Comparison of ENCODE assay signal across 10 cellular contexts in genomic region chr10:133325761-133326463, GRCh38. TPM values are rescaled to one million over a fixed set of nuclear protein-coding genes. Genes with fewer than 3 reads are reported as not detected.
DNase-seq lines count a peak whose midpoint lies in the region; ATAC-seq, FAIRE-seq and TF ChIP-seq lines count a peak whose summit lies in the region.
"Had no signal": no experiment of that assay in that cellular context is flagged by ENCODE, and none has a peak within 500 bp of the region (broad histone marks: within the 10 kb centered on the region; RNA-seq: fewer than 3 reads in every experiment).

No MANE protein-coding gene starts in this region.

- H3K27me3 Mint-ChIP-seq in CD4-positive, alpha-beta T cell: peaks cover 43% of the 10 kb centered on the region

- peak overlapping the region; percentile 30 for H3K4me3 Mint-ChIP-seq in CD4-positive, alpha-beta T cell

- H3K36me3 Mint-ChIP-seq in CD4-positive, alpha-beta T cell (ENCODE audit: low read depth): no peaks in the 10 kb centered on the region

- peak overlapping the region; percentile 51 for H3K4me2 ChIP-seq in fibroblast of lung (ENCODE audit: extremely low read depth, insufficient read depth, low read length)

- H2AFZ ChIP-seq in fibroblast of lung (ENCODE audit: low read length): no peak overlapping the region

- peak overlapping the region; percentile 37 for H3K9ac ChIP-seq in fibroblast of lung (ENCODE audit: insufficient read depth, low read length)

- H3K27me3 ChIP-seq in CD4-positive, alpha-beta T cell (ENCODE audit: control insufficient read depth, insufficient read depth, low read length): peaks cover 42% of the 10 kb centered on the region
- peaks cover 42% of the 10 kb centered on the region for H3K27me3 ChIP-seq in RWPE2 (ENCODE audit: insufficient read depth, poor library complexity, severe bottlenecking)
- peaks cover 16% of the 10 kb centered on the region for H3K27me3 ChIP-seq in fibroblast of lung (ENCODE audit: control insufficient read depth, insufficient read depth, low read length)
- H3K27me3 ChIP-seq in pancreas: peaks cover 0 to 24% (median 15%) of the 10 kb centered on the region in 4 donors

- H4K20me1 ChIP-seq in fibroblast of lung (ENCODE audit: control insufficient read depth, extremely low read depth, insufficient read depth, low read length): no peaks in the 10 kb centered on the region

- no peaks in the 10 kb centered on the region for H3K79me2 ChIP-seq in fibroblast of lung (ENCODE audit: control insufficient read depth, insufficient read depth, low read length)

- no peaks in the 10 kb centered on the region for H3K9me3 ChIP-seq in CD4-positive, alpha-beta T cell (ENCODE audit: control insufficient read depth, low read length)
- H3K9me3 ChIP-seq in RWPE2 (ENCODE audit: severe bottlenecking) (no peaks in the 10 kb centered on the region), fibroblast of lung (ENCODE audit: control insufficient read depth, insufficient read depth, low read depth, low read length) (no peaks in the 10 kb centered on the region), pancreas (no peaks in the 10 kb centered on the region)

- FAIRE-seq in pancreas (lab: Jason Lieb, UNC): no peak
- FAIRE-seq: urothelium cell line had no signal

- WGBS in pancreas, 2 donors: 8 to 11% methylated on average over 48 to 66 of the region's 66 CpGs

- POLR2A ChIA-PET in CD4-positive, alpha-beta T cell (lab: Charles Lee): no interaction called here

- intact Hi-C loops in CD4-positive, alpha-beta T cell (cut with DNase I, micrococcal nuclease): loop anchor here in 1 of 2 experiments (5.0 kb wide), 2 partner anchors 66 to 111 kb away; partner anchors contain the start of gene MTG1
- intact Hi-C loops in pancreas (cut with DNase I): no loop called here

- H3K4me3 ChIP-seq in RWPE2 (ENCODE audit: severe bottlenecking) (peak overlapping the region; percentile 18), fibroblast of lung (replicated peaks in 1 of 4; ENCODE audit: control extremely low read depth in 1 of 4, insufficient read depth in 1 of 4, low read depth in 3 of 4, low read length in 4 of 4) (peak overlapping the region; percentile 4 to 50 (median 28)), pancreas (peak overlapping the region in 3 of 4 donors; percentile 5 to 44 (median 43))

- H3K4me1 Mint-ChIP-seq in CD4-positive, alpha-beta T cell (ENCODE audit: low read depth): peaks cover 12% of the 10 kb centered on the region

- no peak for ATAC-seq in CD4-positive, alpha-beta T cell (ENCODE audit: poor library complexity)
- ATAC-seq in RWPE2 (ENCODE audit: low read depth) (0 out of 3 replicates have a peak, but pooled peaks have one; percentile 19), pancreas (peak; percentile 17 to 34 (median 24)), GM18868 (IDR thresholded peaks at IDR 0.05; ENCODE audit: unreplicated experiment) (no peak), HG03045 (IDR thresholded peaks at IDR 0.05; ENCODE audit: unreplicated experiment) (no peak), HG03025 (IDR thresholded peaks at IDR 0.05; ENCODE audit: low FRiP score, unreplicated experiment) (no peak)

- CTCF ChIA-PET in CD4-positive, alpha-beta T cell (lab: Charles Lee): no interaction called here

- no peaks in the 10 kb centered on the region for H3K36me3 ChIP-seq in RWPE2 (ENCODE audit: low read depth)
- no peaks in the 10 kb centered on the region for H3K36me3 ChIP-seq in fibroblast of lung (ENCODE audit: control insufficient read depth, insufficient read depth, low read length)
- no peaks in the 10 kb centered on the region for H3K36me3 ChIP-seq in pancreas

- no peak for DNase-seq in CD4-positive, alpha-beta T cell
- DNase-seq in RWPE2 (ENCODE audit: low spot score) (peak; percentile 45), fibroblast of lung (ENCODE audit: low read depth in 2 of 2) (no peak), pancreas (peak in 3 of 6 donors; percentile 20 to 65 (median 46)), NCI-H510A (lab: John Stamatoyannopoulos, UW) (no peak)
- DNase-seq: activated gamma-delta T cell had no signal

- peak overlapping the region; percentile 67 for H3K27ac Mint-ChIP-seq in CD4-positive, alpha-beta T cell

- H3K9me3 Mint-ChIP-seq in CD4-positive, alpha-beta T cell: no peaks in the 10 kb centered on the region

- H3K4me1 ChIP-seq in RWPE2 (ENCODE audit: insufficient read depth, poor library complexity, severe bottlenecking) (no peaks in the 10 kb centered on the region), fibroblast of lung (ENCODE audit: control insufficient read depth, extremely low read depth, insufficient read depth, low read length) (peaks cover 9% of the 10 kb centered on the region), pancreas (peaks cover 0 to 8% (median 7%) of the 10 kb centered on the region in 3 donors)

- no peak overlapping the region for H3K27ac ChIP-seq in CD4-positive, alpha-beta T cell (ENCODE audit: low read depth, low read length)
- H3K27ac ChIP-seq in RWPE2 (ENCODE audit: poor library complexity, severe bottlenecking) (no peak overlapping the region), fibroblast of lung (ENCODE audit: insufficient read depth, low read length) (no peak overlapping the region), pancreas (no peak overlapping the region)

- no peak for TF ChIP-seq CTCF in CD4-positive, alpha-beta T cell (IDR thresholded peaks at IDR 0.05)
- TF ChIP-seq CTCF in RWPE2 (IDR thresholded peaks at IDR 0.05; ENCODE audit: poor library complexity, severe bottlenecking) (no peak), fibroblast of lung (conservative IDR thresholded peaks at IDR 0.05 in 1 of 2, IDR thresholded peaks at IDR 0.05 in 1 of 2; ENCODE audit: low read depth in 1 of 2, low read length in 2 of 2) (no peak), pancreas (IDR thresholded peaks at IDR 0.05) (no peak)

RNA-seq across cellular contexts. Expression of gene CALY, which starts 10.8 kb away (rescaled TPM):
- total RNA-seq in CD4-positive, alpha-beta T cell: 1 to 10 TPM; 3.8 to 3.9 TPM
- total RNA-seq in fibroblast of lung (0.26 TPM in 1 of 2 replicates, not detected in the other), pancreas (1 to 10 TPM in 4 of 6 donors, under 1 TPM in 2; 0.75 to 7.0 (median 2.3) TPM)
- polyA plus RNA-seq in fibroblast of lung (0.14 TPM in 1 of 2 replicates, not detected in the other), pancreas (10 to 100 TPM in 1 of 2 donors, 1 to 10 TPM in 1; 3.7 to 17.8 TPM)
- polyA plus RNA-seq in fibroblast of lung (2012): 0.69 and 0.92 TPM in 2 replicates
- not detected in 2 replicates for polyA minus RNA-seq in fibroblast of lung (ENCODE audit: low replicate concordance)

RNA-seq across cellular contexts. Expression of gene ZNF511, which starts 17.2 kb away (rescaled TPM):
- 10 to 100 TPM; 38.1 to 40.9 TPM for total RNA-seq in CD4-positive, alpha-beta T cell
- 23.6 and 27.7 TPM in 2 replicates for total RNA-seq in fibroblast of lung
- polyA plus RNA-seq in fibroblast of lung: 18.5 and 25.2 TPM in 2 replicates
- polyA plus RNA-seq in fibroblast of lung (2012): 28.3 and 42.8 TPM in 2 replicates
- 9.4 and 44.2 TPM in 2 replicates for polyA minus RNA-seq in fibroblast of lung (ENCODE audit: low replicate concordance)
- total RNA-seq in pancreas: 10 to 100 TPM; 13.3 to 18.7 (median 16.3) TPM
- polyA plus RNA-seq in pancreas: 10 to 100 TPM; 28.1 to 40.3 TPM

RNA-seq across cellular contexts. Expression of gene TUBGCP2, which starts 17.2 kb away (rescaled TPM):
- 10 to 100 TPM; 89.3 to 94.2 TPM for total RNA-seq in CD4-positive, alpha-beta T cell
- 51.6 and 60.8 TPM in 2 replicates for total RNA-seq in fibroblast of lung
- 31.0 and 46.0 TPM in 2 replicates for polyA plus RNA-seq in fibroblast of lung
- polyA plus RNA-seq in fibroblast of lung (2012): 42.2 and 63.2 TPM in 2 replicates
- 56.9 and 75.9 TPM in 2 replicates for polyA minus RNA-seq in fibroblast of lung (ENCODE audit: low replicate concordance)
- total RNA-seq in pancreas: 10 to 100 TPM; 23.5 to 33.3 (median 28.9) TPM
- 100 to 1,000 TPM in 1 of 2 donors, 10 to 100 TPM in 1; 97.5 to 161 TPM for polyA plus RNA-seq in pancreas

RNA-seq across cellular contexts. Expression of gene PRAP1, which starts 21.3 kb away (rescaled TPM):
- not detected for total RNA-seq in CD4-positive, alpha-beta T cell
- not detected in 2 replicates for total RNA-seq in fibroblast of lung
- polyA plus RNA-seq in fibroblast of lung: not detected in 2 replicates
- not detected in 2 replicates for polyA plus RNA-seq in fibroblast of lung (2012)
- not detected in 2 replicates for polyA minus RNA-seq in fibroblast of lung (ENCODE audit: low replicate concordance)
- not detected for total RNA-seq in pancreas
- polyA plus RNA-seq in pancreas: not detected

RNA-seq across cellular contexts. Expression of gene FUOM, which starts 31.9 kb away (rescaled TPM):
- 10 to 100 TPM; 10.3 to 11.7 TPM for total RNA-seq in CD4-positive, alpha-beta T cell
- total RNA-seq in fibroblast of lung: 6.4 and 15.0 TPM in 2 replicates
- polyA plus RNA-seq in fibroblast of lung: 14.2 and 16.0 TPM in 2 replicates
- 19.9 and 25.2 TPM in 2 replicates for polyA plus RNA-seq in fibroblast of lung (2012)
- 2.7 and 2.9 TPM in 2 replicates for polyA minus RNA-seq in fibroblast of lung (ENCODE audit: low replicate concordance)
- total RNA-seq in pancreas: 10 to 100 TPM in 2 of 6 donors, 1 to 10 TPM in 4; 6.3 to 19.2 (median 6.7) TPM
- 10 to 100 TPM; 18.0 to 18.6 TPM for polyA plus RNA-seq in pancreas

Comparison
In these comparisons a context has a peak if more than half of its experiments do, and no peak if none do; other contexts are left out.
1. ATAC-seq: peak in RWPE2 (single experiment) and pancreas (4 of 4); none in CD4-positive, alpha-beta T cell (single experiment), GM18868 (single experiment), HG03045 (single experiment) and HG03025 (single experiment).
2. Peak in every context shown above with its lines, with median percentiles within 50 percentile points of each other: H3K4me3 ChIP-seq.